Comparison of ENCODE assay signal across 25 cellular contexts in genomic region chr4:110075891-110076290, GRCh38.
A peak's percentile ranks its signal among the peaks of the same experiment; 100 is the strongest.
DNase-seq lines count a peak whose midpoint lies in the region; ATAC-seq, FAIRE-seq and TF ChIP-seq lines count a peak whose summit lies in the region.
"Had no signal": no experiment of that assay in that cellular context is flagged by ENCODE, and none has a peak within 500 bp of the region (broad histone marks: within the 10 kb centered on the region; RNA-seq: fewer than 3 reads in every experiment).

No MANE protein-coding gene starts in this region.

- H3K4me3 ChIP-seq in GM12878 (no peak overlapping the region), BE2C (ENCODE audit: low read depth, low read length) (no peak overlapping the region), suprapubic skin (no peak overlapping the region), A673 (ENCODE audit: low read depth, low read length, poor library complexity, severe bottlenecking) (no peak overlapping the region)
- H3K4me3 ChIP-seq: BLaER1 had no signal

- TF ChIP-seq EP300 in GM12878 (IDR thresholded peaks at IDR 0.05; ENCODE audit: borderline replicate concordance in 1 of 2, control insufficient read depth in 1 of 2, low read depth in 2 of 2, low read length in 2 of 2) (no peak), suprapubic skin (IDR thresholded peaks at IDR 0.05) (no peak)

- no peak for TF ChIP-seq CTCF in GM12878 (IDR thresholded peaks at IDR 0.05 in 2 of 3, conservative IDR thresholded peaks at IDR 0.05 in 1 of 3; ENCODE audit: control insufficient read depth in 2 of 3, extremely low read depth in 1 of 3, insufficient read depth in 1 of 3, low read depth in 3 of 3, low read length in 3 of 3)
- TF ChIP-seq CTCF in natural killer cell (IDR thresholded peaks at IDR 0.05): no peak
- no peak for TF ChIP-seq CTCF in BE2C (IDR thresholded peaks at IDR 0.05; ENCODE audit: low read depth, low read length)
- no peak for TF ChIP-seq CTCF in suprapubic skin (IDR thresholded peaks at IDR 0.05)
- no peak for TF ChIP-seq CTCF in A673 (conservative IDR thresholded peaks at IDR 0.05; ENCODE audit: low read depth, low read length)

- ATAC-seq in GM12878: no peak
- ATAC-seq in natural killer cell: peak; percentile 53 to 69 (median 65)

- H3K27me3 Mint-ChIP-seq in immature natural killer cell (ENCODE audit: low read depth in 3 of 3): no peaks in the 10 kb centered on the region
- no peaks in the 10 kb centered on the region for H3K27me3 Mint-ChIP-seq in natural killer cell (ENCODE audit: low read depth in 2 of 2)
- H3K27me3 Mint-ChIP-seq: B cell; CD4-positive, CD25-positive, alpha-beta regulatory T cell had no signal

- peak overlapping the region; percentile 15 to 55 (median 34) for H3K27ac Mint-ChIP-seq in immature natural killer cell
- peak overlapping the region; percentile 37 to 64 for H3K27ac Mint-ChIP-seq in natural killer cell
- H3K27ac Mint-ChIP-seq: B cell; CD14-positive monocyte; CD4-positive, CD25-positive, alpha-beta regulatory T cell had no signal

- H3K4me3 Mint-ChIP-seq in immature natural killer cell (no peak overlapping the region), natural killer cell (no peak overlapping the region)
- H3K4me3 Mint-ChIP-seq: B cell; CD14-positive monocyte; CD4-positive, alpha-beta memory T cell; CD4-positive, CD25-positive, alpha-beta regulatory T cell; CD8-positive, alpha-beta memory T cell had no signal

- H3K36me3 ChIP-seq in GM12878 (ENCODE audit: control insufficient read depth in 2 of 2, insufficient read depth in 2 of 2, low read length in 1 of 2) (no peaks in the 10 kb centered on the region; a peak in 1 of 4 replicates), BE2C (0 out of 2 replicates have a peak, but pooled peaks cover 4% of the 10 kb centered on the region), suprapubic skin (no peaks in the 10 kb centered on the region), A673 (ENCODE audit: insufficient read depth, low read length, poor library complexity, severe bottlenecking) (no peaks in the 10 kb centered on the region)

- no TSS peak for BruUV-seq in GM12878 (replicated peaks; lab: Mats Ljungman, UMichigan)
- no TSS peak for BruUV-seq in A673 (replicated peaks; lab: Mats Ljungman, UMichigan)

- RAD21 ChIA-PET in GM12878 (lab: Charles Lee; ENCODE audit: unreplicated experiment): no interaction called here

- H3K4me1 ChIP-seq in GM12878 (ENCODE audit: control insufficient read depth, insufficient read depth, low read length): no peaks in the 10 kb centered on the region
- H3K4me1 ChIP-seq in BE2C: 0 out of 2 replicates have a peak, but pooled peaks cover 3% of the 10 kb centered on the region
- no peaks in the 10 kb centered on the region for H3K4me1 ChIP-seq in suprapubic skin
- H3K4me1 ChIP-seq in A673 (ENCODE audit: insufficient read depth, low read length, poor library complexity, severe bottlenecking): peaks cover 33% of the 10 kb centered on the region
- H3K4me1 ChIP-seq: BLaER1 had no signal

- H3K4me2 ChIP-seq in GM12878 (ENCODE audit: control insufficient read depth, insufficient read depth): no peak overlapping the region
- H3K4me2 ChIP-seq: BLaER1 had no signal

- H3K9me3 Mint-ChIP-seq in immature natural killer cell: peaks cover 0 to 2% (median 0%) of the 10 kb centered on the region in 6 donors
- no peaks in the 10 kb centered on the region for H3K9me3 Mint-ChIP-seq in natural killer cell

- in situ Hi-C loops in GM12878 (cut with MboI): no loop called here

- no peaks in the 10 kb centered on the region for H4K20me1 ChIP-seq in GM12878 (ENCODE audit: control insufficient read depth, insufficient read depth)
- H4K20me1 ChIP-seq: BLaER1 had no signal

- FAIRE-seq in GM12878 (lab: Jason Lieb, UNC): peak; percentile 79
- FAIRE-seq: A204.1 had no signal

- no peaks in the 10 kb centered on the region for H3K79me2 ChIP-seq in GM12878 (ENCODE audit: control insufficient read depth, insufficient read depth, low read length)

- H3K36me3 Mint-ChIP-seq in immature natural killer cell (peaks cover 0 to 13% (median 11%) of the 10 kb centered on the region in 3 donors), natural killer cell (no peaks in the 10 kb centered on the region)
- H3K36me3 Mint-ChIP-seq: CD14-positive monocyte; CD4-positive, CD25-positive, alpha-beta regulatory T cell had no signal

- no peak for DNase-seq in GM12878 (ENCODE audit: low read depth, low spot score)
- no peak for DNase-seq in immature natural killer cell
- no peak for DNase-seq in natural killer cell
- DNase-seq in BE2C: no peak
- no peak for DNase-seq in suprapubic skin (ENCODE audit: low spot score in 2 of 2)
- DNase-seq in A673 (ENCODE audit: low spot score): no peak
- no peak for DNase-seq in HK-2 (ENCODE audit: unreplicated experiment)
- DNase-seq: 8988T; AML-193; C1 segment of cervical spinal cord; CD4-positive, alpha-beta memory T cell; CD4-positive, CD25-positive, alpha-beta regulatory T cell; CD8-positive, alpha-beta memory T cell; COR-L47; DMS 273 treated with DMSO at 0.1 percent for 48 hours; DMS153; DMS53; DMS79; DND-41; EL; GDM1 had no signal

- WGBS in GM12878 (ENCODE audit: insufficient coverage, insufficient replicate concordance, low lambda C conversion rate, missing lambda C conversion rate): 89% methylated on average over 1 of the region's 1 CpG
- WGBS in suprapubic skin: 80% methylated on average over 1 of the region's 1 CpG

- no peak overlapping the region for H2AFZ ChIP-seq in GM12878 (ENCODE audit: control insufficient read depth, low read depth, low read length)

- TF ChIP-seq POLR2A in GM12878 (IDR thresholded peaks at IDR 0.05; ENCODE audit: low read depth, low read length) (no peak), suprapubic skin (IDR thresholded peaks at IDR 0.05) (no peak)

- POLR2A ChIA-PET in GM12878 (lab: Charles Lee) (no interaction called here), A673 (lab: Charles Lee; ENCODE audit: low non-redundant PET) (no interaction called here)

- SMC1A ChIA-PET in GM12878 (lab: Charles Lee; ENCODE audit: uncharacterized antibody, unreplicated experiment): no interaction called here

- H3K27ac ChIP-seq in GM12878 (ENCODE audit: control insufficient read depth, insufficient read depth) (no peak overlapping the region), suprapubic skin (no peak overlapping the region), A673 (ENCODE audit: low read depth, low read length, poor library complexity, severe bottlenecking) (no peak overlapping the region)
- H3K27ac ChIP-seq: BLaER1 had no signal

- no peak for TF ChIP-seq RAD21 in GM12878 (IDR thresholded peaks at IDR 0.05; ENCODE audit: insufficient read depth, low read depth, low read length)

- no peaks in the 10 kb centered on the region; the same call in 2 of the 3 replicates for H3K9me3 ChIP-seq in GM12878 (replicated peaks; ENCODE audit: control insufficient read depth, insufficient read depth, low read length)
- H3K9me3 ChIP-seq in BE2C: no peaks in the 10 kb centered on the region
- no peaks in the 10 kb centered on the region for H3K9me3 ChIP-seq in suprapubic skin
- no peaks in the 10 kb centered on the region for H3K9me3 ChIP-seq in A673 (ENCODE audit: low read depth, low read length, poor library complexity, severe bottlenecking)

- peaks cover 24 to 43% of the 10 kb centered on the region in 2 donors for H3K4me1 Mint-ChIP-seq in immature natural killer cell
- H3K4me1 Mint-ChIP-seq in natural killer cell: peaks cover 17 to 33% of the 10 kb centered on the region in 2 donors
- H3K4me1 Mint-ChIP-seq: B cell; CD4-positive, CD25-positive, alpha-beta regulatory T cell had no signal

- intact Hi-C loops in GM12878 (cut with micrococcal nuclease; ENCODE audit: unreplicated experiment) (no loop called here), natural killer cell (cut with micrococcal nuclease) (no loop called here), A673 (cut with micrococcal nuclease; ENCODE audit: unreplicated experiment) (no loop called here)

- CTCF ChIA-PET in GM12878 (lab: Yijun Ruan, JAX) (no interaction called here), A673 (lab: Charles Lee) (no interaction called here)

- no peaks in the 10 kb centered on the region for H3K27me3 ChIP-seq in GM12878 (replicated peaks in 1 of 2; ENCODE audit: control insufficient read depth in 2 of 2, insufficient read depth in 2 of 2, low read length in 1 of 2)
- no peaks in the 10 kb centered on the region for H3K27me3 ChIP-seq in BE2C
- H3K27me3 ChIP-seq in suprapubic skin: no peaks in the 10 kb centered on the region
- no peaks in the 10 kb centered on the region for H3K27me3 ChIP-seq in A673 (replicated peaks; ENCODE audit: insufficient read depth, low read depth, low read length, poor library complexity)
- H3K27me3 ChIP-seq: BLaER1 had no signal

- no peak overlapping the region for H3K9ac ChIP-seq in GM12878 (ENCODE audit: control insufficient read depth, insufficient read depth, low read length)
- H3K9ac ChIP-seq: BLaER1 had no signal

TF ChIP-seq in GM12878, 131 proteins besides CTCF, POLR2A, EP300 and RAD21:
- TF ChIP-seq MXI1 (IDR thresholded peaks at IDR 0.05; ENCODE audit: low read depth, low read length): no peak
- no peak for TF ChIP-seq EZH2 (IDR thresholded peaks at IDR 0.05; ENCODE audit: borderline replicate concordance, control insufficient read depth, low read depth, low read length)
- TF ChIP-seq TAF1 (IDR thresholded peaks at IDR 0.05; ENCODE audit: borderline replicate concordance, low read depth, low read length): no peak
- TF ChIP-seq POLR2AphosphoS2 (IDR thresholded peaks at IDR 0.05; ENCODE audit: low read depth, low read length): no peak
- no peak for TF ChIP-seq TCF12 (IDR thresholded peaks at IDR 0.05; ENCODE audit: low read depth, low read length)
- no peak for TF ChIP-seq YY1 (IDR thresholded peaks at IDR 0.05; ENCODE audit: low read depth, low read length)
- no peak for TF ChIP-seq ZZZ3 (IDR thresholded peaks at IDR 0.05; ENCODE audit: control insufficient read depth, insufficient read length, low read depth)
- no peak for TF ChIP-seq MTA3 (IDR thresholded peaks at IDR 0.05; ENCODE audit: borderline replicate concordance, low read length)
- TF ChIP-seq SIN3A (IDR thresholded peaks at IDR 0.05; ENCODE audit: low read depth, low read length): no peak
- no peak for TF ChIP-seq SUPT20H (IDR thresholded peaks at IDR 0.05; ENCODE audit: borderline replicate concordance, control insufficient read depth, low read depth, low read length)
- TF ChIP-seq NR2C2 (IDR thresholded peaks at IDR 0.05; ENCODE audit: borderline replicate concordance, control insufficient read depth, insufficient read length, low read depth): no peak
